In genomic region chr12:1220127-1221092, GRCh38 we compare ENCODE assay signal across 17 cellular contexts.
DNase-seq lines count a peak whose midpoint lies in the region; ATAC-seq, FAIRE-seq and TF ChIP-seq lines count a peak whose summit lies in the region.
"Had no signal": no experiment of that assay in that cellular context is flagged by ENCODE, and none has a peak within 500 bp of the region (broad histone marks: within the 10 kb centered on the region; RNA-seq: fewer than 3 reads in every experiment).

No MANE protein-coding gene starts in this region.

- no peaks in the 10 kb centered on the region for H3K36me3 Mint-ChIP-seq in glutamatergic neuron (ENCODE audit: unreplicated experiment)

- H3K27me3 ChIP-seq in adipocyte (replicated peaks; ENCODE audit: control insufficient read depth, insufficient read depth, low read length), result no peaks in the 10 kb centered on the region
- no peaks in the 10 kb centered on the region for H3K27me3 ChIP-seq in left lung
- no peaks in the 10 kb centered on the region for H3K27me3 ChIP-seq in mammary epithelial cell (ENCODE audit: insufficient read depth, low read length)

- in situ Hi-C loops in mammary epithelial cell (cut with MboI; ENCODE audit: low sequenced_read_pairs in 2 of 2), result no loop called here

- H3K4me1 ChIP-seq in adipocyte (ENCODE audit: control insufficient read depth, insufficient read depth, low read length) (peaks cover 19% of the 10 kb centered on the region), left lung (peaks cover 17 to 32% of the 10 kb centered on the region in 2 donors), mammary epithelial cell (ENCODE audit: insufficient read depth, low read length) (peaks cover 24% of the 10 kb centered on the region)

- intact Hi-C loops in left lung (cut with DNase I), result no loop called here
- intact Hi-C loops in mammary epithelial cell (cut with micrococcal nuclease), result no loop called here

- no peak overlapping the region for H3K4me3 ChIP-seq in adipocyte (ENCODE audit: low read length)
- H3K4me3 ChIP-seq in left lung, result no peak overlapping the region
- H3K4me3 ChIP-seq in mammary epithelial cell (replicated peaks in 1 of 3; ENCODE audit: insufficient read depth in 1 of 3, low read depth in 2 of 3, low read length in 3 of 3), result no peak overlapping the region

- no peak for FAIRE-seq in GM12891 (lab: Jason Lieb, UNC)
- FAIRE-seq: GM12892 had no signal

- TF ChIP-seq CTCF in left lung (IDR thresholded peaks at IDR 0.05) (no peak), mammary epithelial cell (conservative IDR thresholded peaks at IDR 0.05 in 1 of 2, IDR thresholded peaks at IDR 0.05 in 1 of 2; ENCODE audit: extremely low read depth in 1 of 2, insufficient read depth in 1 of 2, low read depth in 1 of 2, low read length in 2 of 2) (no peak), glutamatergic neuron (IDR thresholded peaks at IDR 0.05; ENCODE audit: partially characterized antibody, unreplicated experiment) (no peak)

- H3K4me3 Mint-ChIP-seq in glutamatergic neuron (ENCODE audit: unreplicated experiment), result no peak overlapping the region
- H3K4me3 Mint-ChIP-seq: activated CD4-positive, alpha-beta T cell treated with anti-CD3 and anti-CD28 coated beads, Interleukin-2, amount 10 ng/mL, durations not matched to agents 24 days and 14 days; naive thymus-derived CD8-positive, alpha-beta T cell had no signal

- peak; percentile 61 for ATAC-seq in left lung
- ATAC-seq: naive thymus-derived CD8-positive, alpha-beta T cell had no signal

- H3K36me3 ChIP-seq in adipocyte (ENCODE audit: control insufficient read depth, insufficient read depth, low read length, severe bottlenecking) (no peaks in the 10 kb centered on the region), left lung (no peaks in the 10 kb centered on the region), mammary epithelial cell (ENCODE audit: insufficient read depth, low read length) (no peaks in the 10 kb centered on the region)

- no peak overlapping the region for H3K27ac Mint-ChIP-seq in glutamatergic neuron (ENCODE audit: unreplicated experiment)
- H3K27ac Mint-ChIP-seq: activated CD4-positive, alpha-beta T cell treated with anti-CD3 and anti-CD28 coated beads, Interleukin-2, amount 10 ng/mL, durations not matched to agents 24 days and 14 days; naive thymus-derived CD8-positive, alpha-beta T cell had no signal

- TF ChIP-seq POLR2A in GM12891 (IDR thresholded peaks at IDR 0.05; ENCODE audit: low read depth, low read length), result no peak

- 92% methylated on average over 6 of the region's 7 CpGs for WGBS in mammary epithelial cell (ENCODE audit: low coverage, missing lambda C conversion rate)

- H3K9ac ChIP-seq in adipocyte (ENCODE audit: low read length) (no peak overlapping the region), mammary epithelial cell (ENCODE audit: insufficient read depth, low read length) (no peak overlapping the region)
- H3K9ac ChIP-seq: KMS-11 had no signal

- no peak overlapping the region for H3K4me2 ChIP-seq in mammary epithelial cell (ENCODE audit: insufficient read depth, low read depth, low read length)
- H3K4me2 ChIP-seq: KMS-11 had no signal

- H3K79me2 ChIP-seq in mammary epithelial cell (ENCODE audit: insufficient read depth, low read length), result no peaks in the 10 kb centered on the region

- H3K27me3 Mint-ChIP-seq in glutamatergic neuron (ENCODE audit: unreplicated experiment), result no peaks in the 10 kb centered on the region
- H3K27me3 Mint-ChIP-seq: activated CD4-positive, alpha-beta T cell treated with anti-CD3 and anti-CD28 coated beads, Interleukin-2, amount 10 ng/mL, durations not matched to agents 24 days and 14 days; naive thymus-derived CD8-positive, alpha-beta T cell had no signal

- H4K20me1 ChIP-seq in mammary epithelial cell (ENCODE audit: insufficient read depth, low read length), result no peaks in the 10 kb centered on the region

- H3K27ac ChIP-seq in left lung (peak overlapping the region in 1 of 2 donors; percentile 30), mammary epithelial cell (ENCODE audit: insufficient read depth, low read depth, low read length) (no peak overlapping the region)
- H3K27ac ChIP-seq: KMS-11, RWPE1 had no signal

- dilution Hi-C loops in mammary epithelial cell (cut with HindIII; ENCODE audit: low sequenced_read_pairs), result no loop called here

- CTCF ChIA-PET in mammary epithelial cell (lab: Charles Lee; ENCODE audit: low non-redundant PET), result no interaction called here

- peaks cover 4% of the 10 kb centered on the region for H3K4me1 Mint-ChIP-seq in glutamatergic neuron (ENCODE audit: low read depth, unreplicated experiment)
- H3K4me1 Mint-ChIP-seq: activated CD4-positive, alpha-beta T cell treated with anti-CD3 and anti-CD28 coated beads, Interleukin-2, amount 10 ng/mL, durations not matched to agents 24 days and 14 days; naive thymus-derived CD8-positive, alpha-beta T cell had no signal

- BruUV-seq in mammary epithelial cell (replicated peaks; lab: Mats Ljungman, UMichigan), result no TSS peak

- H2AFZ ChIP-seq in mammary epithelial cell (ENCODE audit: low read depth, low read length), result no peak overlapping the region

- DNase-seq in COR-L47 (lab: John Stamatoyannopoulos, UW) (peak; percentile 83), NCI-H1092 treated with DMSO at 0.1 percent for 48 hours (lab: John Stamatoyannopoulos, UW) (peak; percentile 92), adipocyte (ENCODE audit: low read depth) (peak; percentile 80), left lung (peak in 1 of 2 donors; percentile 37), mammary epithelial cell (no peak), GM12891 (ENCODE audit: insufficient read length, low spot score) (no peak), NK-92 (lab: John Stamatoyannopoulos, UW; ENCODE audit: unreplicated experiment) (no peak), glutamatergic neuron (no peak)
- DNase-seq: activated CD4-positive, alpha-beta T cell treated with anti-CD3 and anti-CD28 coated beads, Interleukin-2, amount 10 ng/mL, durations not matched to agents 24 days and 14 days; effector CD8-positive, alpha-beta T cell; kidney; naive thymus-derived CD8-positive, alpha-beta T cell; retina; stimulated activated CD4-positive, alpha-beta T cell treated with anti-CD3 and anti-CD28 coated beads, Interleukin-2, amount 100 ng/mL, for 48 hours had no signal

- H3K9me3 ChIP-seq in adipocyte (ENCODE audit: control insufficient read depth, low read length), result no peaks in the 10 kb centered on the region
- H3K9me3 ChIP-seq in left lung, result no peaks in the 10 kb centered on the region
- no peaks in the 10 kb centered on the region for H3K9me3 ChIP-seq in mammary epithelial cell (replicated peaks; ENCODE audit: insufficient read depth, low read length)

- H3K9me3 Mint-ChIP-seq in glutamatergic neuron (ENCODE audit: unreplicated experiment), result no peaks in the 10 kb centered on the region
- H3K9me3 Mint-ChIP-seq: activated CD4-positive, alpha-beta T cell treated with anti-CD3 and anti-CD28 coated beads, Interleukin-2, amount 10 ng/mL, durations not matched to agents 24 days and 14 days; naive thymus-derived CD8-positive, alpha-beta T cell had no signal

TF ChIP-seq in GM12891, 5 proteins besides CTCF, POLR2A, EP300 and RAD21:
- TF ChIP-seq POLR2AphosphoS5 (IDR thresholded peaks at IDR 0.05; ENCODE audit: low read depth, low read length) (no peak), TAF1 (IDR thresholded peaks at IDR 0.05; ENCODE audit: low read depth, low read length) (no peak), PAX5 (IDR thresholded peaks at IDR 0.05; ENCODE audit: insufficient read depth, low read length, severe bottlenecking) (no peak), SPI1 (IDR thresholded peaks at IDR 0.05; ENCODE audit: low read depth, low read length) (no peak), POU2F2 (IDR thresholded peaks at IDR 0.05; ENCODE audit: low read depth, low read length) (no peak)
TF ChIP-seq in GM12891: peak in this region for 0.

Comparison
In these comparisons a context has a peak if more than half of its experiments do, and no peak if none do; other contexts are left out.
1. DNase-seq: peak in COR-L47 (single experiment), NCI-H1092 treated with DMSO at 0.1 percent for 48 hours (single experiment) and adipocyte (single experiment); none in mammary epithelial cell (single experiment), GM12891 (single experiment), NK-92 (single experiment) and glutamatergic neuron (single experiment).